In genomic region chr1:156675271-156675708, GRCh38 we compare ENCODE assay signal across 13 cellular contexts. TPM values are rescaled to one million over a fixed set of nuclear protein-coding genes. Genes with fewer than 3 reads are reported as not detected.
DNase-seq lines count a peak whose midpoint lies in the region; ATAC-seq, FAIRE-seq and TF ChIP-seq lines count a peak whose summit lies in the region.
"Had no signal": no experiment of that assay in that cellular context is flagged by ENCODE, and none has a peak within 500 bp of the region (broad histone marks: within the 10 kb centered on the region; RNA-seq: fewer than 3 reads in every experiment).

No MANE protein-coding gene starts in this region.

- no peaks in the 10 kb centered on the region for H3K9me3 ChIP-seq in PC-3 (ENCODE audit: low read length)
- H3K9me3 ChIP-seq: mucosa of descending colon had no signal

- H3K36me3 Mint-ChIP-seq in neural crest cell (ENCODE audit: low read depth): peaks cover 28% of the 10 kb centered on the region

- POLR2A ChIA-PET in PC-3 (lab: Charles Lee; ENCODE audit: unreplicated experiment): no interaction called here

- BruUV-seq in PC-3 (replicated peaks; lab: Mats Ljungman, UMichigan): no TSS peak

- peaks cover 18% of the 10 kb centered on the region for H3K27me3 Mint-ChIP-seq in neural crest cell (ENCODE audit: low read depth)

- H3K36me3 ChIP-seq in ACC112 (ENCODE audit: insufficient read depth, low read length) (no peaks in the 10 kb centered on the region), PC-3 (ENCODE audit: low read depth, low read length) (0 out of 2 replicates have a peak, but pooled peaks cover 3% of the 10 kb centered on the region)

- FAIRE-seq in frontal cortex (lab: Jason Lieb, UNC): no peak
- FAIRE-seq: endometrium, TTC549 had no signal

- H3K4me1 ChIP-seq in ACC112 (ENCODE audit: control insufficient read depth, insufficient read depth, low read length, unreplicated experiment) (peaks cover 7% of the 10 kb centered on the region), PC-3 (ENCODE audit: insufficient read depth, low read length) (peaks cover 28% of the 10 kb centered on the region)

- H3K27me3 ChIP-seq in ACC112 (ENCODE audit: insufficient read depth, low read length): peaks cover 4% of the 10 kb centered on the region; the same call in 1 of the 2 replicates
- no peaks in the 10 kb centered on the region for H3K27me3 ChIP-seq in PC-3 (ENCODE audit: low read length)

- CTCF ChIA-PET in PC-3 (lab: Charles Lee): interaction anchor here (1.0 kb wide), 1 partner anchor 13 kb away, joined by 3 read pairs; no protein-coding TSS in a partner anchor

- peaks cover 66% of the 10 kb centered on the region for H3K4me1 Mint-ChIP-seq in neural crest cell

- peak overlapping the region; percentile 93 for H3K4me2 ChIP-seq in PC-3 (ENCODE audit: low read length)

- no peaks in the 10 kb centered on the region for H3K9me3 Mint-ChIP-seq in neural crest cell

- no peak for DNase-seq in PC-3
- DNase-seq in fibroblast of pulmonary artery (ENCODE audit: low read depth): peak; percentile 49
- no peak for DNase-seq in neural crest cell (ENCODE audit: low read depth, low spot score)
- no peak for DNase-seq in NCI-H2029 treated with DMSO at 0.1 percent for 48 hours (lab: John Stamatoyannopoulos, UW)
- no peak for DNase-seq in frontal cortex (ENCODE audit: low spot score in 2 of 2)
- no peak for DNase-seq in medulla oblongata (ENCODE audit: extremely low spot score)
- no peak for DNase-seq in NCI-H146 treated with DMSO at 0.1 percent for 48 hours (lab: John Stamatoyannopoulos, UW; ENCODE audit: unreplicated experiment)
- DNase-seq: activated gamma-delta T cell treated with Interleukin-2 at 50 U/mL for 16 hours; mucosa of descending colon; stimulated activated CD4-positive, alpha-beta T cell treated with anti-CD3 and anti-CD28 coated beads, Interleukin-4, amount 100 ng/mL, for 24 hours had no signal

- peaks cover 6% of the 10 kb centered on the region for H3K79me2 ChIP-seq in ACC112 (ENCODE audit: control insufficient read depth, insufficient read depth, low read length, unreplicated experiment)
- peaks cover 20% of the 10 kb centered on the region for H3K79me2 ChIP-seq in PC-3 (ENCODE audit: low read length)

- peak overlapping the region; percentile 96 for H3K27ac Mint-ChIP-seq in neural crest cell (ENCODE audit: unreplicated experiment)

- intact Hi-C loops in PC-3 (cut with micrococcal nuclease): no loop called here

- no peak overlapping the region for H3K27ac ChIP-seq in ACC112 (ENCODE audit: low read depth, low read length)
- no peak overlapping the region for H3K27ac ChIP-seq in PC-3 (ENCODE audit: low read length)

- H2AFZ ChIP-seq in ACC112 (ENCODE audit: low read length, unreplicated experiment) (no peak overlapping the region), PC-3 (ENCODE audit: low read length) (no peak overlapping the region)

- ATAC-seq in PC-3: no peak
- ATAC-seq: mucosa of descending colon had no signal

- no peaks in the 10 kb centered on the region for H4K20me1 ChIP-seq in PC-3 (ENCODE audit: low read length)

- peak overlapping the region; percentile 91 for H3K4me3 ChIP-seq in ACC112 (ENCODE audit: low read depth, low read length)
- peak overlapping the region; percentile 64; the same call in 1 of the 2 replicates for H3K4me3 ChIP-seq in PC-3 (ENCODE audit: low read length)
- peak overlapping the region; percentile 40 for H3K4me3 ChIP-seq in fibroblast of pulmonary artery (replicated peaks; ENCODE audit: low read depth, low read length)
- H3K4me3 ChIP-seq: mucosa of descending colon had no signal

- H3K9ac ChIP-seq in PC-3 (ENCODE audit: low read length): no peak overlapping the region

- H3F3A ChIP-seq in PC-3 (ENCODE audit: low read length, unreplicated experiment): no peaks in the 10 kb centered on the region

- H3K9me2 ChIP-seq in PC-3 (replicated peaks; ENCODE audit: low read length): no peaks in the 10 kb centered on the region

- no peak for TF ChIP-seq CTCF in PC-3 (conservative IDR thresholded peaks at IDR 0.05; ENCODE audit: low read depth, low read length)
- TF ChIP-seq CTCF in fibroblast of pulmonary artery (IDR thresholded peaks at IDR 0.05; ENCODE audit: low read length, missing control alignments): no peak
- TF ChIP-seq CTCF in neural crest cell (conservative IDR thresholded peaks at IDR 0.05): no peak

- peak overlapping the region; percentile 93 for H3K4me3 Mint-ChIP-seq in neural crest cell

RNA-seq across cellular contexts. Expression of gene NES, which starts 1.9 kb away (rescaled TPM):
- total RNA-seq in PC-3 (2014; rRNA removed) (58.2 and 70.0 TPM in 2 replicates), neural crest cell (248 and 265 TPM in 2 replicates), frontal cortex (43.2 TPM)

RNA-seq across cellular contexts. Expression of gene CRABP2, which starts 30.1 kb away (rescaled TPM):
- total RNA-seq in PC-3 (2014; rRNA removed): 120 and 150 TPM in 2 replicates
- 606 and 647 TPM in 2 replicates for total RNA-seq in neural crest cell
- total RNA-seq in frontal cortex: 7.7 TPM

RNA-seq across cellular contexts. Expression of gene BCAN, which starts 33.4 kb away (rescaled TPM):
- total RNA-seq in PC-3 (2014; rRNA removed) (not detected in 2 replicates), neural crest cell (2.4 and 3.1 TPM in 2 replicates), frontal cortex (52.2 TPM)

RNA-seq across cellular contexts. Expression of gene METTL25B, which starts 53.0 kb away (rescaled TPM):
- total RNA-seq in PC-3 (2014; rRNA removed): 10.4 and 14.6 TPM in 2 replicates
- total RNA-seq in neural crest cell: 30.4 and 33.0 TPM in 2 replicates
- 5.7 TPM for total RNA-seq in frontal cortex

RNA-seq across cellular contexts. Expression of gene ISG20L2, which starts 53.3 kb away (rescaled TPM):
- total RNA-seq in PC-3 (2014; rRNA removed): 39.2 and 51.7 TPM in 2 replicates
- total RNA-seq in neural crest cell: 47.0 and 52.7 TPM in 2 replicates
- 7.3 TPM for total RNA-seq in frontal cortex

Comparison
In these comparisons a context has a peak if more than half of its experiments do, and no peak if none do; other contexts are left out.
1. H3K4me3 ChIP-seq: peak in every context shown above with its lines; median percentile 91 in ACC112; 64 in PC-3; 40 in fibroblast of pulmonary artery.
2. RNA of gene CRABP2, which starts 30.1 kb away (total RNA-seq): 606 to 647 TPM in neural crest cell and 120 to 150 TPM in PC-3; 7.7 TPM in frontal cortex (single experiment); every median in the first group is over 10 times any median in the second.
3. RNA of gene BCAN, which starts 33.4 kb away (total RNA-seq): 52.2 TPM in frontal cortex (single experiment); 2.4 to 3.1 TPM in neural crest cell and not detected in PC-3; every median in the first group is over 10 times any median in the second.